Comparison of ENCODE assay signal across 18 cellular contexts in the genomic region with DNA sequence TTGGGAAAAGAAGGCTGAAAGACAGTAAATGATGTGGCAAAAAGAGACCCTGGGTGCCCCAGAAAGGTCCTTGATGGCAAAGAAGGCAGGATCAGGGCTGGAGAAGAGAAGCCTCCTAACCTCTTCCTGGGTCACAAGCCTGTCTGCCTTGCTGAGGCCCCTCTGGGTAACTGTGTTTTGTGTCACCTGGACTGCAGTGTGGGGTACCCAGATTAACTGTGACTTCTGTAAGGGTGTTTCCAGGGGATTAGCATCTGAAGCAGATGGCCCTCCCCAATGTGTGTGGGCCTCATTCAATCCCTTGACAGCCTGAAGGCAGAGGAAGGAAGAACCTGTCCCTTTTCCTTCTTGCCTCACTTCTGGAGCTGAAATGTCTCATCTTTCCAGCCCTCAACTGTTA. TPM values are rescaled to one million over a fixed set of nuclear protein-coding genes. Genes with fewer than 3 reads are reported as not detected.
A peak's percentile ranks its signal among the peaks of the same experiment; 100 is the strongest.
DNase-seq lines count a peak whose midpoint lies in the region; ATAC-seq and TF ChIP-seq lines count a peak whose summit lies in the region.
"Had no signal": no experiment of that assay in that cellular context is flagged by ENCODE, and none has a peak within 500 bp of the region (broad histone marks: within the 10 kb centered on the region; RNA-seq: fewer than 3 reads in every experiment).

No MANE protein-coding gene starts in this region.

- no peak overlapping the region for H2BK5ac ChIP-seq in IMR-90 (ENCODE audit: low read depth, low read length, poor library complexity, severe bottlenecking)

- H4K8ac ChIP-seq in IMR-90 (ENCODE audit: low read depth in 2 of 2, low read length in 2 of 2) = no peak overlapping the region

- H3K4me2 ChIP-seq in IMR-90 (ENCODE audit: low read depth, low read length) = no peak overlapping the region
- H3K4me2 ChIP-seq in neural progenitor cell = no peak overlapping the region
- H3K4me2 ChIP-seq: BLaER1 treated with 17β-estradiol and CSF1 and Interleukin-3, amounts not matched to agents 10 nM and 100 nM had no signal

- H3K27me3 Mint-ChIP-seq in neural progenitor cell (ENCODE audit: insufficient read depth, low read depth) = peaks cover 14% of the 10 kb centered on the region
- H3K27me3 Mint-ChIP-seq in type B pancreatic cell = no peaks in the 10 kb centered on the region
- H3K27me3 Mint-ChIP-seq: CD4-positive, CD25-positive, alpha-beta regulatory T cell had no signal

- H3K36me3 ChIP-seq in IMR-90 (ENCODE audit: control insufficient read depth, insufficient read depth, low read length) (no peaks in the 10 kb centered on the region), neural progenitor cell (no peaks in the 10 kb centered on the region)
- H3K36me3 ChIP-seq: BLaER1 treated with 17β-estradiol and CSF1 and Interleukin-3, amounts not matched to agents 10 nM and 100 nM had no signal

- TF ChIP-seq RAD21 in IMR-90 (IDR thresholded peaks at IDR 0.05; ENCODE audit: low read length) = no peak

- H2BK120ac ChIP-seq in IMR-90 (ENCODE audit: low read depth, low read length) = no peak overlapping the region

- 0 out of 2 replicates have a peak, but pooled peaks cover 6% of the 10 kb centered on the region for H4K20me1 ChIP-seq in IMR-90 (ENCODE audit: insufficient read depth, low read length)
- no peaks in the 10 kb centered on the region for H4K20me1 ChIP-seq in neural progenitor cell (ENCODE audit: low read depth)
- H4K20me1 ChIP-seq: BLaER1 treated with 17β-estradiol and CSF1 and Interleukin-3, amounts not matched to agents 10 nM and 100 nM had no signal

- H3K9me3 ChIP-seq in IMR-90 (ENCODE audit: control insufficient read depth, insufficient read depth, low read length) (peaks cover 4% of the 10 kb centered on the region; the same call in 1 of the 2 replicates), neural progenitor cell (ENCODE audit: low read depth) (no peaks in the 10 kb centered on the region)

- H3K27me3 ChIP-seq in IMR-90 (ENCODE audit: control insufficient read depth, insufficient read depth, low read length) (peaks cover 4% of the 10 kb centered on the region), neural progenitor cell (no peaks in the 10 kb centered on the region)
- H3K27me3 ChIP-seq: BLaER1 treated with 17β-estradiol and CSF1 and Interleukin-3, amounts not matched to agents 10 nM and 100 nM had no signal

- peak overlapping the region; percentile 12 for H2AK9ac ChIP-seq in IMR-90 (replicated peaks; ENCODE audit: low read depth, low read length, poor library complexity)

- no peaks in the 10 kb centered on the region for H3K79me1 ChIP-seq in IMR-90 (ENCODE audit: low read depth in 1 of 2, low read length in 2 of 2)

- CTCF ChIA-PET in IMR-90 (lab: Yijun Ruan, JAX) = no interaction called here

- H3K9me3 Mint-ChIP-seq in neural progenitor cell = peaks cover 20% of the 10 kb centered on the region
- peaks cover 18% of the 10 kb centered on the region for H3K9me3 Mint-ChIP-seq in type B pancreatic cell

- H2AFZ ChIP-seq in IMR-90 (replicated peaks; ENCODE audit: low read length, poor library complexity) = no peak overlapping the region
- no peak overlapping the region for H2AFZ ChIP-seq in neural progenitor cell (replicated peaks)

- BruUV-seq in IMR-90 (replicated peaks; lab: Mats Ljungman, UMichigan) = no TSS peak

- H3K4ac ChIP-seq in IMR-90 (ENCODE audit: low read depth, low read length) = no peak overlapping the region; the same call in 1 of the 2 replicates

- H3K9ac ChIP-seq in IMR-90 (ENCODE audit: low read depth, low read length) (no peak overlapping the region), neural progenitor cell (no peak overlapping the region)
- H3K9ac ChIP-seq: BLaER1 treated with 17β-estradiol and CSF1 and Interleukin-3, amounts not matched to agents 10 nM and 100 nM had no signal

- no peak for DNase-seq in IMR-90
- DNase-seq in NCI-H82 treated with DMSO at 0.1 percent for 48 hours (lab: John Stamatoyannopoulos, UW; ENCODE audit: unreplicated experiment) = peak; percentile 16
- no peak for DNase-seq in neural progenitor cell (ENCODE audit: low spot score)
- DNase-seq in type B pancreatic cell (ENCODE audit: extremely low spot score, unreplicated experiment) = no peak
- no peak for DNase-seq in activated T-cell treated with anti-CD3 and anti-CD28 coated beads, Interleukin-2, amount 50 U/mL, for 1 hour
- no peak for DNase-seq in SHP77 (lab: John Stamatoyannopoulos, UW)
- DNase-seq: ACHN; CD4-positive, CD25-positive, alpha-beta regulatory T cell; DMS 273 treated with DMSO at 0.1 percent for 48 hours; DMS79; HCEC 1CT; HFFc6 had no signal

- POLR2A ChIA-PET in IMR-90 (lab: Charles Lee; ENCODE audit: unreplicated experiment) = no interaction called here

- no peaks in the 10 kb centered on the region for H3K79me2 ChIP-seq in neural progenitor cell (ENCODE audit: low read depth)

- in situ Hi-C loops in IMR-90 (cut with MboI; ENCODE audit: low sequenced_read_pairs) = no loop called here

- no peaks in the 10 kb centered on the region for H3F3A ChIP-seq in neural progenitor cell (ENCODE audit: low read depth)

- TF ChIP-seq POLR2A in IMR-90 (IDR thresholded peaks at IDR 0.05; ENCODE audit: low read depth, low read length) = no peak

- intact Hi-C loops in IMR-90 (cut with micrococcal nuclease) = no loop called here

- dilution Hi-C loops in IMR-90 (cut with HindIII; ENCODE audit: low sequenced_read_pairs, unreplicated experiment) = no loop called here

- no peak overlapping the region for H4K5ac ChIP-seq in IMR-90 (ENCODE audit: low read depth, low read length)

- TF ChIP-seq CTCF in IMR-90 (conservative IDR thresholded peaks at IDR 0.05; ENCODE audit: low read depth, low read length) = no peak
- no peak for TF ChIP-seq CTCF in neural progenitor cell (IDR thresholded peaks at IDR 0.05)
- TF ChIP-seq CTCF in type B pancreatic cell (conservative IDR thresholded peaks at IDR 0.05) = no peak

- no peak overlapping the region; the same call in 1 of the 2 replicates for H4K91ac ChIP-seq in IMR-90 (ENCODE audit: insufficient read depth, low read depth, low read length)

- H3K23ac ChIP-seq in IMR-90 (ENCODE audit: low read depth, low read length) = no peak overlapping the region

- H3K14ac ChIP-seq in IMR-90 (replicated peaks; ENCODE audit: low read depth, low read length) = no peak overlapping the region

- H3K4me3 Mint-ChIP-seq in neural progenitor cell (no peak overlapping the region), type B pancreatic cell (no peak overlapping the region)
- H3K4me3 Mint-ChIP-seq: CD4-positive, CD25-positive, alpha-beta regulatory T cell had no signal

- H3K18ac ChIP-seq in IMR-90 (ENCODE audit: low read depth, low read length) = no peak overlapping the region

- H3K9me1 ChIP-seq in IMR-90 (ENCODE audit: insufficient read depth, low read length) = peaks cover 5% of the 10 kb centered on the region

- ATAC-seq in IMR-90 (ENCODE audit: low read depth) (no peak), HG03139 (IDR thresholded peaks at IDR 0.05; ENCODE audit: unreplicated experiment) (no peak)
- ATAC-seq: GM12878 had no signal

- peaks cover 7% of the 10 kb centered on the region for H3K36me3 Mint-ChIP-seq in neural progenitor cell
- H3K36me3 Mint-ChIP-seq in type B pancreatic cell = peaks cover 9% of the 10 kb centered on the region
- H3K36me3 Mint-ChIP-seq: CD4-positive, CD25-positive, alpha-beta regulatory T cell had no signal

- H2BK20ac ChIP-seq in IMR-90 (ENCODE audit: low read depth, low read length) = peak overlapping the region; percentile 39; the same call in 1 of the 2 replicates

- peaks cover 26% of the 10 kb centered on the region for H3K4me1 Mint-ChIP-seq in neural progenitor cell
- H3K4me1 Mint-ChIP-seq in type B pancreatic cell (ENCODE audit: unreplicated experiment) = peaks cover 10% of the 10 kb centered on the region
- H3K4me1 Mint-ChIP-seq: CD4-positive, CD25-positive, alpha-beta regulatory T cell had no signal

- H3K27ac Mint-ChIP-seq in neural progenitor cell (peak overlapping the region; percentile 30), type B pancreatic cell (peak overlapping the region; percentile 92)
- H3K27ac Mint-ChIP-seq: CD4-positive, CD25-positive, alpha-beta regulatory T cell; HFFc6 had no signal

- H3K4me3 ChIP-seq in IMR-90 (ENCODE audit: insufficient read depth, low read depth, low read length) = no peak overlapping the region
- H3K4me3 ChIP-seq in neural progenitor cell = no peak overlapping the region
- H3K4me3 ChIP-seq: BLaER1 treated with 17β-estradiol and CSF1 and Interleukin-3, amounts not matched to agents 10 nM and 100 nM; GM12878 had no signal

- H3K27ac ChIP-seq in IMR-90 (ENCODE audit: insufficient read depth, low read length) (no peak overlapping the region), neural progenitor cell (no peak overlapping the region)
- H3K27ac ChIP-seq: BLaER1 treated with 17β-estradiol and CSF1 and Interleukin-3, amounts not matched to agents 10 nM and 100 nM; HL-60 had no signal

- H2BK15ac ChIP-seq in IMR-90 (ENCODE audit: low read depth, low read length) = no peak overlapping the region

- H3K4me1 ChIP-seq in IMR-90 (ENCODE audit: control insufficient read depth, insufficient read depth, low read length) (peaks cover 13% of the 10 kb centered on the region), neural progenitor cell (no peaks in the 10 kb centered on the region)

- no peak overlapping the region for H3K56ac ChIP-seq in IMR-90 (ENCODE audit: extremely low read depth, insufficient read depth, low read length)

- peak overlapping the region; percentile 37; the same call in 1 of the 2 replicates for H2AK5ac ChIP-seq in IMR-90 (ENCODE audit: low read depth, low read length)

TF ChIP-seq in IMR-90, 13 proteins besides CTCF, POLR2A, EP300 and RAD21 (continues in another document):
- TF ChIP-seq RFX5 (IDR thresholded peaks at IDR 0.05; ENCODE audit: low read depth, low read length) = no peak
- no peak for TF ChIP-seq CEBPB (IDR thresholded peaks at IDR 0.05; ENCODE audit: low read depth, low read length)
- TF ChIP-seq, protein P1, sequence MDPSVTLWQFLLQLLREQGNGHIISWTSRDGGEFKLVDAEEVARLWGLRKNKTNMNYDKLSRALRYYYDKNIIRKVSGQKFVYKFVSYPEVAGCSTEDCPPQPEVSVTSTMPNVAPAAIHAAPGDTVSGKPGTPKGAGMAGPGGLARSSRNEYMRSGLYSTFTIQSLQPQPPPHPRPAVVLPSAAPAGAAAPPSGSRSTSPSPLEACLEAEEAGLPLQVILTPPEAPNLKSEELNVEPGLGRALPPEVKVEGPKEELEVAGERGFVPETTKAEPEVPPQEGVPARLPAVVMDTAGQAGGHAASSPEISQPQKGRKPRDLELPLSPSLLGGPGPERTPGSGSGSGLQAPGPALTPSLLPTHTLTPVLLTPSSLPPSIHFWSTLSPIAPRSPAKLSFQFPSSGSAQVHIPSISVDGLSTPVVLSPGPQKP (IDR thresholded peaks at IDR 0.05; ENCODE audit: borderline replicate concordance, low read depth, low read length) = no peak
- no peak for TF ChIP-seq CHD1 (IDR thresholded peaks at IDR 0.05; ENCODE audit: low read depth, low read length)
- no peak for TF ChIP-seq FOS (IDR thresholded peaks at IDR 0.05; ENCODE audit: low read depth, low read length)

RNA-seq across cellular contexts. Expression of a gene that starts 35.6 kb away (rescaled TPM):
- 0.83 and 1.1 TPM in 2 replicates for total RNA-seq in IMR-90 (2012; rRNA removed)
- 1.9 and 2.2 TPM in 2 replicates for polyA plus RNA-seq in IMR-90 (2012; rRNA removed)
- 1.2 and 3.0 TPM in 2 replicates for polyA plus RNA-seq in IMR-90 (2012; cell fraction: cytosol; rRNA removed)
- polyA plus RNA-seq in IMR-90 (2012; cell fraction: nucleus; rRNA removed; ENCODE audit: low replicate concordance) = 1.3 and 2.1 TPM in 2 replicates
- total RNA-seq in neural progenitor cell (ENCODE audit: low replicate concordance) = 1.9 and 4.7 TPM in 2 replicates
- total RNA-seq in type B pancreatic cell (ENCODE audit: low replicate concordance) = 110 and 139 TPM in 2 replicates
- total RNA-seq: A172; CD4-positive, CD25-positive, alpha-beta regulatory T cell; G401; GM12878 had no signal
- polyA plus RNA-seq: CD4-positive, CD25-positive, alpha-beta regulatory T cell; GM12878 had no signal

Comparison
In these comparisons a context has a peak if more than half of its experiments do, and no peak if none do; other contexts are left out.
1. RNA of a gene that starts 35.6 kb away (total RNA-seq): 110 to 139 TPM in type B pancreatic cell; 1.9 to 4.7 TPM in neural progenitor cell and 0.83 to 1.1 TPM in IMR-90; every median in the first group is over 10 times any median in the second.